19 cellular contexts compared by ENCODE assay signal in genomic region chr2:96090181-96090500, GRCh38. TPM values are rescaled to one million over a fixed set of nuclear protein-coding genes. Genes with fewer than 3 reads are reported as not detected.
DNase-seq lines count a peak whose midpoint lies in the region; ATAC-seq and TF ChIP-seq lines count a peak whose summit lies in the region.
"Had no signal": no experiment of that assay in that cellular context is flagged by ENCODE, and none has a peak within 500 bp of the region (broad histone marks: within the 10 kb centered on the region; RNA-seq: fewer than 3 reads in every experiment).

No MANE protein-coding gene starts in this region.

- ATAC-seq in activated CD4-positive, CD25-positive, alpha-beta regulatory T cell treated with anti-CD3 and anti-CD28 coated beads, Interleukin-2, amount 50 U/mL, for 24 hours: no peak
- no peak for ATAC-seq in lower lobe of right lung

- H3K27ac ChIP-seq in lower lobe of right lung (no peak overlapping the region), temporal lobe (ENCODE audit: low read depth, low read length) (peak overlapping the region; percentile 67)
- H3K27ac ChIP-seq: ascending aorta, neutrophil had no signal

- H3K27me3 ChIP-seq in lower lobe of right lung (ENCODE audit: low read depth): peaks cover 6% of the 10 kb centered on the region
- H3K27me3 ChIP-seq: ascending aorta, neutrophil had no signal

- peaks cover 6% of the 10 kb centered on the region for H3K27me3 Mint-ChIP-seq in endothelial cell (ENCODE audit: unreplicated experiment)
- no peaks in the 10 kb centered on the region for H3K27me3 Mint-ChIP-seq in activated T-cell treated with anti-CD3 and anti-CD28 coated beads, Interleukin-2, amount 50 U/mL, for 24 hours
- H3K27me3 Mint-ChIP-seq: stimulated activated naive CD8-positive, alpha-beta T cell treated with anti-CD3 and anti-CD28 coated beads, Interleukin-15, Interleukin-2, amounts not matched to agents 100 ng/mL and 50 ng/mL, for 24 hours had no signal

- no peak overlapping the region for H3K4me3 ChIP-seq in lower lobe of right lung
- H3K4me3 ChIP-seq: ascending aorta had no signal

- H3K36me3 Mint-ChIP-seq in endothelial cell (ENCODE audit: low read depth, unreplicated experiment): no peaks in the 10 kb centered on the region
- no peaks in the 10 kb centered on the region for H3K36me3 Mint-ChIP-seq in activated T-cell treated with anti-CD3 and anti-CD28 coated beads, Interleukin-2, amount 50 U/mL, for 24 hours (ENCODE audit: low read depth)

- no peaks in the 10 kb centered on the region for H3K4me1 ChIP-seq in lower lobe of right lung
- H3K4me1 ChIP-seq: ascending aorta had no signal

- H3K9me3 ChIP-seq in lower lobe of right lung: no peaks in the 10 kb centered on the region
- H3K9me3 ChIP-seq: ascending aorta, neutrophil had no signal

- H3K36me3 ChIP-seq in lower lobe of right lung: no peaks in the 10 kb centered on the region
- H3K36me3 ChIP-seq: ascending aorta, neutrophil had no signal

- no peaks in the 10 kb centered on the region for H3K9me3 Mint-ChIP-seq in endothelial cell (ENCODE audit: unreplicated experiment)
- H3K9me3 Mint-ChIP-seq in activated T-cell treated with anti-CD3 and anti-CD28 coated beads, Interleukin-2, amount 50 U/mL, for 24 hours: no peaks in the 10 kb centered on the region
- H3K9me3 Mint-ChIP-seq: stimulated activated naive CD8-positive, alpha-beta T cell treated with anti-CD3 and anti-CD28 coated beads, Interleukin-15, Interleukin-2, amounts not matched to agents 100 ng/mL and 50 ng/mL, for 24 hours had no signal

- intact Hi-C loops in lower lobe of right lung (cut with DNase I): no loop called here

- TF ChIP-seq CTCF in endothelial cell (IDR thresholded peaks at IDR 0.05; ENCODE audit: unreplicated experiment): no peak
- no peak for TF ChIP-seq CTCF in lower lobe of right lung (IDR thresholded peaks at IDR 0.05)

- DNase-seq in activated CD4-positive, CD25-positive, alpha-beta regulatory T cell treated with anti-CD3 and anti-CD28 coated beads, Interleukin-2, amount 50 U/mL, for 72 hours: peak; percentile 16
- DNase-seq in endothelial cell (ENCODE audit: low spot score) (peak; percentile 1), lower lobe of right lung (peak; percentile 13), NCI-H2081 (lab: John Stamatoyannopoulos, UW) (no peak)
- no peak for DNase-seq in stimulated activated CD4-positive, alpha-beta T cell treated with anti-CD3 and anti-CD28 coated beads, Interleukin-1b, Interleukin-23, amount 100 ng/mL, for 48 hours
- no peak for DNase-seq in activated T-cell treated with anti-CD3 and anti-CD28 coated beads, Interleukin-2, amount 50 U/mL, for 24 hours
- DNase-seq: KG1, mammary epithelial cell, NCI-H1436, NCI-H510A, small intestine had no signal

- H3K4me3 Mint-ChIP-seq in endothelial cell (ENCODE audit: unreplicated experiment): no peak overlapping the region
- no peak overlapping the region for H3K4me3 Mint-ChIP-seq in activated T-cell treated with anti-CD3 and anti-CD28 coated beads, Interleukin-2, amount 50 U/mL, for 24 hours
- H3K4me3 Mint-ChIP-seq: stimulated activated naive CD8-positive, alpha-beta T cell treated with anti-CD3 and anti-CD28 coated beads, Interleukin-15, Interleukin-2, amounts not matched to agents 100 ng/mL and 50 ng/mL, for 24 hours had no signal

- no peak overlapping the region for H3K27ac Mint-ChIP-seq in endothelial cell (ENCODE audit: unreplicated experiment)
- H3K27ac Mint-ChIP-seq in activated T-cell treated with anti-CD3 and anti-CD28 coated beads, Interleukin-2, amount 50 U/mL, for 24 hours: no peak overlapping the region
- H3K27ac Mint-ChIP-seq: stimulated activated naive CD8-positive, alpha-beta T cell treated with anti-CD3 and anti-CD28 coated beads, Interleukin-15, Interleukin-2, amounts not matched to agents 100 ng/mL and 50 ng/mL, for 24 hours had no signal

- H3K4me1 Mint-ChIP-seq in endothelial cell (ENCODE audit: unreplicated experiment): no peaks in the 10 kb centered on the region
- peaks cover 4% of the 10 kb centered on the region for H3K4me1 Mint-ChIP-seq in activated T-cell treated with anti-CD3 and anti-CD28 coated beads, Interleukin-2, amount 50 U/mL, for 24 hours (ENCODE audit: low read depth)

RNA-seq across cellular contexts. Expression of gene ADRA2B, which starts 26.2 kb away (rescaled TPM):
- total RNA-seq in endothelial cell (ENCODE audit: unreplicated experiment) (0.46 TPM), lower lobe of right lung (0.32 TPM), temporal lobe (not detected)
- total RNA-seq: A172, Daoy had no signal

RNA-seq across cellular contexts. Expression of gene ASTL, which starts 48.2 kb away (rescaled TPM):
- total RNA-seq in endothelial cell (ENCODE audit: unreplicated experiment) (not detected), lower lobe of right lung (not detected), temporal lobe (not detected)
- total RNA-seq: A172, ascending aorta, Daoy, dermis microvascular lymphatic vessel endothelial cell had no signal

RNA-seq across cellular contexts. Expression of gene DUSP2, which starts 55.1 kb away (rescaled TPM):
- total RNA-seq in endothelial cell (ENCODE audit: unreplicated experiment) (not detected), lower lobe of right lung (5.5 TPM), temporal lobe (4.2 TPM)

RNA-seq across cellular contexts. Expression of gene GPAT2, which starts 55.4 kb away (rescaled TPM):
- 0.15 TPM for total RNA-seq in endothelial cell (ENCODE audit: unreplicated experiment)
- total RNA-seq in lower lobe of right lung: 4.3 TPM
- total RNA-seq in temporal lobe: 0.49 TPM
- total RNA-seq: A172, Daoy had no signal

Comparison
In these comparisons a context has a peak if more than half of its experiments do, and no peak if none do; other contexts are left out.
1. DNase-seq: peak in activated CD4-positive, CD25-positive, alpha-beta regulatory T cell treated with anti-CD3 and anti-CD28 coated beads, Interleukin-2, amount 50 U/mL, for 72 hours (single experiment), endothelial cell (single experiment) and lower lobe of right lung (single experiment); none in NCI-H2081 (0 of 2), stimulated activated CD4-positive, alpha-beta T cell treated with anti-CD3 and anti-CD28 coated beads, Interleukin-1b, Interleukin-23, amount 100 ng/mL, for 48 hours (single experiment) and activated T-cell treated with anti-CD3 and anti-CD28 coated beads, Interleukin-2, amount 50 U/mL, for 24 hours (single experiment).